In the genomic region with DNA sequence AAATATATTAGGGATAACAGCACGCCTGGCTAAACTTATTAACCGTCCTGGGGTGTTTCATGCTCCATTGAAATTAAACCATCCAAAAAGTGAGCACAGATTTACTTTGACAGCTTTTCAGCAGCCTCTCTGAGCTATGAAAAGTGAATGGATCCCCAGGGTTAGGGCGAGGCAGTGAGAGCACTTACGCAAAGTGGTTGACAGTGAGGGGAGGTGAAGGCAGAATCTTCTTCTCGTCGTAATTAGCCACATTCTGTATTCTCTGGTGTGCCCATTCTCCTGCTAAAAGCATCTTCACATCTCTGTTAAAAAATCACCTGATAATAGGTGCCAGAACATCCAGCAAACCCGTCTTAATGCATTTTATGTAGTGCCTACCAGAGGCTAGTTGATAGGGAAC, we compare ENCODE assay signal across 9 cellular contexts. TPM values are rescaled to one million over a fixed set of nuclear protein-coding genes. Genes with fewer than 3 reads are reported as not detected.
DNase-seq lines count a peak whose midpoint lies in the region; ATAC-seq, FAIRE-seq and TF ChIP-seq lines count a peak whose summit lies in the region.
"Had no signal": no experiment of that assay in that cellular context is flagged by ENCODE, and none has a peak within 500 bp of the region (broad histone marks: within the 10 kb centered on the region; RNA-seq: fewer than 3 reads in every experiment).

No MANE protein-coding gene starts in this region.

- peak overlapping the region; percentile 48 to 99 (median 97) for H3K4me3 Mint-ChIP-seq in CD4-positive, CD25-positive, alpha-beta regulatory T cell
- H3K4me3 Mint-ChIP-seq in natural killer cell treated with Interleukin-12 subunit alpha and Interleukin-12 subunit beta and Interleukin-15 and Interleukin-18, amount 100 ng/mL, for 72 hours, result peak overlapping the region; percentile 99

- no peaks in the 10 kb centered on the region for H3K9me3 ChIP-seq in CD4-positive, CD25-positive, alpha-beta regulatory T cell (ENCODE audit: control insufficient read depth in 2 of 2, low read length in 2 of 2)
- H3K9me3 ChIP-seq in HUES64 (ENCODE audit: insufficient read depth, low read depth, low read length), result no peaks in the 10 kb centered on the region
- H3K9me3 ChIP-seq in breast epithelium, result no peaks in the 10 kb centered on the region
- H3K9me3 ChIP-seq in small intestine (ENCODE audit: control insufficient read depth, low read depth), result no peaks in the 10 kb centered on the region
- H3K9me3 ChIP-seq in pancreas, result no peaks in the 10 kb centered on the region

- H3K27me3 Mint-ChIP-seq in CD4-positive, CD25-positive, alpha-beta regulatory T cell, result no peaks in the 10 kb centered on the region
- H3K27me3 Mint-ChIP-seq in natural killer cell treated with Interleukin-12 subunit alpha and Interleukin-12 subunit beta and Interleukin-15 and Interleukin-18, amount 100 ng/mL, for 72 hours, result peaks cover 0 to 8% of the 10 kb centered on the region in 2 donors

- ATAC-seq in CD4-positive, CD25-positive, alpha-beta regulatory T cell (ENCODE audit: low read depth in 2 of 2), result no peak
- no peak for ATAC-seq in natural killer cell treated with Interleukin-12 subunit alpha and Interleukin-12 subunit beta and Interleukin-15 and Interleukin-18, amount 100 ng/mL, for 72 hours
- ATAC-seq in pancreas, result no peak

- H3K27ac ChIP-seq in CD4-positive, CD25-positive, alpha-beta regulatory T cell (ENCODE audit: insufficient read depth, low read length, poor library complexity, severe bottlenecking), result no peak overlapping the region
- H3K27ac ChIP-seq in HUES64 (ENCODE audit: low read depth, low read length) (no peak overlapping the region), breast epithelium (no peak overlapping the region), small intestine (ENCODE audit: low read depth in 1 of 2, low read length in 1 of 2) (no peak overlapping the region), pancreas (no peak overlapping the region)

- intact Hi-C loops in breast epithelium (cut with DNase I; ENCODE audit: low total_unique reads), result no loop called here
- intact Hi-C loops in pancreas (cut with DNase I), result no loop called here

- peak overlapping the region; percentile 97 for H3K4me3 ChIP-seq in CD4-positive, CD25-positive, alpha-beta regulatory T cell (ENCODE audit: low read depth, low read length)
- H3K4me3 ChIP-seq in HUES64 (ENCODE audit: low read length) (peak overlapping the region; percentile 79), breast epithelium (peak overlapping the region; percentile 77 to 82 (median 79)), small intestine (ENCODE audit: low read depth in 1 of 2, low read length in 2 of 2) (no peak overlapping the region), pancreas (peak overlapping the region in 2 of 4 donors; percentile 78 to 81)

- peaks cover 1% of the 10 kb centered on the region for H3K27me3 ChIP-seq in CD4-positive, CD25-positive, alpha-beta regulatory T cell (ENCODE audit: control insufficient read depth, insufficient read depth, low read length)
- H3K27me3 ChIP-seq in HUES64 (ENCODE audit: insufficient read depth, low read length) (peaks cover 9% of the 10 kb centered on the region), breast epithelium (no peaks in the 10 kb centered on the region), small intestine (ENCODE audit: control insufficient read depth in 2 of 2, insufficient read depth in 2 of 2, low read length in 2 of 2) (no peaks in the 10 kb centered on the region), pancreas (no peaks in the 10 kb centered on the region)

- WGBS in HUES64, result 76% methylated on average over 7 of the region's 7 CpGs
- WGBS in small intestine, 3 donors, result 54 to 63% (median 61%) methylated on average over 7 of the region's 7 CpGs
- 70 to 83% methylated on average over 7 of the region's 7 CpGs for WGBS in pancreas, 2 donors

- H3K4me1 ChIP-seq in CD4-positive, CD25-positive, alpha-beta regulatory T cell (ENCODE audit: control insufficient read depth, insufficient read depth, low read length, poor library complexity, severe bottlenecking), result peaks cover 22% of the 10 kb centered on the region
- H3K4me1 ChIP-seq in HUES64 (ENCODE audit: insufficient read depth, low read length), result peaks cover 9% of the 10 kb centered on the region
- peaks cover 0 to 9% of the 10 kb centered on the region in 2 donors for H3K4me1 ChIP-seq in breast epithelium
- H3K4me1 ChIP-seq in small intestine (ENCODE audit: control insufficient read depth in 2 of 2, insufficient read depth in 1 of 2, low read depth in 1 of 2, low read length in 1 of 2), result peaks cover 0 to 2% of the 10 kb centered on the region in 2 donors
- H3K4me1 ChIP-seq in pancreas, result peaks cover 0 to 12% (median 0%) of the 10 kb centered on the region in 3 donors

- H3K36me3 ChIP-seq in CD4-positive, CD25-positive, alpha-beta regulatory T cell (ENCODE audit: control insufficient read depth, insufficient read depth, low read length), result no peaks in the 10 kb centered on the region
- H3K36me3 ChIP-seq in HUES64 (ENCODE audit: insufficient read depth, low read length) (peaks cover 20% of the 10 kb centered on the region), breast epithelium (no peaks in the 10 kb centered on the region), small intestine (ENCODE audit: control insufficient read depth in 2 of 2, insufficient read depth in 2 of 2, low read length in 2 of 2) (no peaks in the 10 kb centered on the region), pancreas (no peaks in the 10 kb centered on the region)

- TF ChIP-seq CTCF in breast epithelium (IDR thresholded peaks at IDR 0.05) (no peak), pancreas (IDR thresholded peaks at IDR 0.05) (no peak)

- FAIRE-seq in small intestine (lab: Jason Lieb, UNC) (no peak), pancreas (lab: Jason Lieb, UNC) (no peak)

- no peaks in the 10 kb centered on the region for H3K9me3 Mint-ChIP-seq in CD4-positive, CD25-positive, alpha-beta regulatory T cell
- no peaks in the 10 kb centered on the region for H3K9me3 Mint-ChIP-seq in natural killer cell treated with Interleukin-12 subunit alpha and Interleukin-12 subunit beta and Interleukin-15 and Interleukin-18, amount 100 ng/mL, for 72 hours

- H3K4me1 Mint-ChIP-seq in CD4-positive, CD25-positive, alpha-beta regulatory T cell, result peaks cover 0 to 22% (median 14%) of the 10 kb centered on the region in 4 donors
- H3K4me1 Mint-ChIP-seq in natural killer cell treated with Interleukin-12 subunit alpha and Interleukin-12 subunit beta and Interleukin-15 and Interleukin-18, amount 100 ng/mL, for 72 hours (ENCODE audit: low read depth in 2 of 2), result peaks cover 21 to 22% of the 10 kb centered on the region in 2 donors

- H3K27ac Mint-ChIP-seq in CD4-positive, CD25-positive, alpha-beta regulatory T cell, result no peak overlapping the region
- H3K27ac Mint-ChIP-seq in natural killer cell treated with Interleukin-12 subunit alpha and Interleukin-12 subunit beta and Interleukin-15 and Interleukin-18, amount 100 ng/mL, for 72 hours, result no peak overlapping the region

- no peak overlapping the region for H3K9ac ChIP-seq in HUES64 (ENCODE audit: low read depth, low read length)

- no peak for DNase-seq in CD4-positive, CD25-positive, alpha-beta regulatory T cell
- DNase-seq in breast epithelium (ENCODE audit: low spot score in 2 of 2), result no peak
- DNase-seq in natural killer cell treated with Interleukin-12 subunit alpha and Interleukin-12 subunit beta and Interleukin-15 and Interleukin-18, amount 100 ng/mL, for 72 hours (ENCODE audit: low spot score), result no peak
- no peak for DNase-seq in NCI-H2029 treated with DMSO at 0.1 percent for 48 hours (lab: John Stamatoyannopoulos, UW)
- no peak for DNase-seq in small intestine
- no peak for DNase-seq in pancreas
- DNase-seq in HuH-7.5 (ENCODE audit: low spot score), result no peak
- DNase-seq: stimulated activated CD4-positive, alpha-beta T cell treated with anti-CD3 and anti-CD28 coated beads, Interleukin-1b, Interleukin-23, amount 100 ng/mL, for 48 hours had no signal

- peaks cover 9% of the 10 kb centered on the region for H3K36me3 Mint-ChIP-seq in CD4-positive, CD25-positive, alpha-beta regulatory T cell
- no peaks in the 10 kb centered on the region for H3K36me3 Mint-ChIP-seq in natural killer cell treated with Interleukin-12 subunit alpha and Interleukin-12 subunit beta and Interleukin-15 and Interleukin-18, amount 100 ng/mL, for 72 hours

- TF ChIP-seq POLR2A in breast epithelium (IDR thresholded peaks at IDR 0.05), result no peak

RNA-seq across cellular contexts. Expression of gene TMTC2, which starts 1.9 kb away (rescaled TPM):
- total RNA-seq in CD4-positive, CD25-positive, alpha-beta regulatory T cell, result 6.3 TPM
- polyA plus RNA-seq in CD4-positive, CD25-positive, alpha-beta regulatory T cell, result under 1 TPM; 0.10 to 0.35 (median 0.19) TPM
- 2.9 TPM for polyA plus RNA-seq in HUES64 (2013, experiment 1 of 2)
- 5.1 TPM for polyA plus RNA-seq in HUES64 (2013, experiment 2 of 2)
- total RNA-seq in breast epithelium (10 to 100 TPM in 2 of 3 donors, 1 to 10 TPM in 1; 7.0 to 28.8 (median 19.3) TPM), pancreas (10 to 100 TPM in 2 of 6 donors, 1 to 10 TPM in 4; 5.3 to 14.4 (median 6.5) TPM)
- total RNA-seq in natural killer cell treated with Interleukin-12 subunit alpha and Interleukin-12 subunit beta and Interleukin-15 and Interleukin-18, amount 100 ng/mL, for 72 hours, result 1 to 10 TPM; 1.6 to 2.5 TPM
- polyA plus RNA-seq in small intestine (1 to 10 TPM; 1.1 to 4.3 (median 1.1) TPM), pancreas (1 to 10 TPM; 5.7 to 5.8 TPM)

Comparison
In these comparisons a context has a peak if more than half of its experiments do, and no peak if none do; other contexts are left out.
1. H3K4me3 ChIP-seq: peak in CD4-positive, CD25-positive, alpha-beta regulatory T cell (single experiment), HUES64 (single experiment) and breast epithelium (3 of 3); none in small intestine (0 of 2).